In genomic region chr2:227933891-227934290, GRCh38 we compare ENCODE assay signal across 19 cellular contexts.
A peak's percentile ranks its signal among the peaks of the same experiment; 100 is the strongest.
DNase-seq lines count a peak whose midpoint lies in the region; ATAC-seq lines count a peak whose summit lies in the region.
"Had no signal": no experiment of that assay in that cellular context is flagged by ENCODE, and none has a peak within 500 bp of the region (broad histone marks: within the 10 kb centered on the region; RNA-seq: fewer than 3 reads in every experiment).

No MANE protein-coding gene starts in this region.

- H3K36me3 ChIP-seq in mesendoderm (ENCODE audit: control insufficient read depth, insufficient read depth, low read length) = no peaks in the 10 kb centered on the region
- H3K36me3 ChIP-seq: BE2C had no signal

- no peak overlapping the region for H3K27ac ChIP-seq in mesendoderm (ENCODE audit: low read depth, low read length)
- H3K27ac ChIP-seq: 22Rv1 had no signal

- H2BK5ac ChIP-seq in mesendoderm (ENCODE audit: low read length) = no peak overlapping the region

- no peak overlapping the region for H4K8ac ChIP-seq in mesendoderm (ENCODE audit: low read depth, low read length)

- H3K56ac ChIP-seq in mesendoderm (ENCODE audit: low read length) = no peak overlapping the region

- H3K4ac ChIP-seq in mesendoderm (ENCODE audit: low read depth, low read length) = no peak overlapping the region

- H3K27me3 ChIP-seq in mesendoderm (ENCODE audit: insufficient read depth, low read length, poor library complexity) = no peaks in the 10 kb centered on the region
- H3K27me3 ChIP-seq: BE2C had no signal

- no peak overlapping the region for H2BK15ac ChIP-seq in mesendoderm (replicated peaks; ENCODE audit: low read depth)

- H3K4me2 ChIP-seq in mesendoderm (ENCODE audit: low read length) = no peak overlapping the region

- no peak for ATAC-seq in GM18519 (IDR thresholded peaks at IDR 0.05; ENCODE audit: low FRiP score, unreplicated experiment)
- ATAC-seq: HepG2 had no signal

- H3K9ac ChIP-seq in mesendoderm (ENCODE audit: low read length) = no peak overlapping the region

- DNase-seq in NCI-H1092 treated with DMSO at 0.1 percent for 48 hours (lab: John Stamatoyannopoulos, UW) (peak; percentile 0), NCI-H1092 (lab: John Stamatoyannopoulos, UW) (no peak), DMS153 (lab: John Stamatoyannopoulos, UW) (peak; percentile 8), NCI-H82 treated with DMSO at 0.1 percent for 48 hours (lab: John Stamatoyannopoulos, UW; ENCODE audit: unreplicated experiment) (peak; percentile 15), mesendoderm (peak; percentile 3), nucleus accumbens (lab: John Stamatoyannopoulos, UW) (no peak), germinal center (ENCODE audit: low spot score) (no peak)
- DNase-seq: BE2C; CD4-positive, CD25-positive, alpha-beta regulatory T cell; DMS53; H7; KBM-7; NCI-H2081 treated with DMSO at 0.1 percent for 48 hours; NCI-H446; NCI-H69; SHP77 treated with DMSO at 0.1 percent for 48 hours had no signal

- no peaks in the 10 kb centered on the region for H3K79me2 ChIP-seq in mesendoderm (ENCODE audit: control insufficient read depth, insufficient read depth, low read length)

- no peak overlapping the region for H3K18ac ChIP-seq in mesendoderm (ENCODE audit: low read length)

- H2BK120ac ChIP-seq in mesendoderm (ENCODE audit: low read depth, low read length) = no peak overlapping the region

- no peaks in the 10 kb centered on the region for H3K4me1 ChIP-seq in mesendoderm (ENCODE audit: control insufficient read depth, low read depth, low read length)
- H3K4me1 ChIP-seq: BE2C had no signal

- no CpG with 5 or more reads among the region's 1 CpG for WGBS in mesendoderm (ENCODE audit: extremely low coverage, insufficient coverage, low lambda C conversion rate)

- H3K79me1 ChIP-seq in mesendoderm (ENCODE audit: low read length) = no peaks in the 10 kb centered on the region

- no peak overlapping the region for H4K5ac ChIP-seq in mesendoderm (ENCODE audit: low read length)

- H3K4me3 ChIP-seq in mesendoderm (ENCODE audit: low read length) = no peak overlapping the region

- H2AK5ac ChIP-seq in mesendoderm (ENCODE audit: low read length) = no peak overlapping the region

- no peak overlapping the region for H3K23ac ChIP-seq in mesendoderm (ENCODE audit: low read length)

Comparison
In these comparisons a context has a peak if more than half of its experiments do, and no peak if none do; other contexts are left out.
1. DNase-seq: peak in NCI-H1092 treated with DMSO at 0.1 percent for 48 hours (single experiment), DMS153 (single experiment), NCI-H82 treated with DMSO at 0.1 percent for 48 hours (single experiment) and mesendoderm (single experiment); none in NCI-H1092 (single experiment), nucleus accumbens (0 of 56) and germinal center (single experiment).